In genomic region chr17:79685121-79685520, GRCh38 we compare ENCODE assay signal across 18 cellular contexts. TPM values are rescaled to one million over a fixed set of nuclear protein-coding genes. Genes with fewer than 3 reads are reported as not detected.
DNase-seq lines count a peak whose midpoint lies in the region; ATAC-seq, FAIRE-seq and TF ChIP-seq lines count a peak whose summit lies in the region.
"Had no signal": no experiment of that assay in that cellular context is flagged by ENCODE, and none has a peak within 500 bp of the region (broad histone marks: within the 10 kb centered on the region; RNA-seq: fewer than 3 reads in every experiment).

No MANE protein-coding gene starts in this region.

- H4K5ac ChIP-seq in H1 (ENCODE audit: insufficient read length, low read depth, low read length): no peak overlapping the region

- TF ChIP-seq POLR2A in H1 (IDR thresholded peaks at IDR 0.05; ENCODE audit: control extremely low read depth in 1 of 2, low read depth in 2 of 2, low read length in 2 of 2) (no peak), gastroesophageal sphincter (IDR thresholded peaks at IDR 0.05) (no peak)

- 84% methylated on average over 9 of the region's 9 CpGs; no CpG with 5 or more reads in 1 of the 2 experiments for WGBS in H1 (ENCODE audit: extremely low coverage in 1 of 2, insufficient coverage in 1 of 2, insufficient read length in 1 of 2, insufficient replicate concordance in 2 of 2, low coverage in 1 of 2, low lambda C conversion rate in 2 of 2, missing lambda C conversion rate in 1 of 2), 2 experiments
- 73% methylated on average over 2 of the region's 9 CpGs; no CpG with 5 or more reads in 1 of the 2 donors for WGBS in gastroesophageal sphincter (ENCODE audit: low coverage in 1 of 2), 2 donors

- no peak overlapping the region for H3K27ac ChIP-seq in H1 (ENCODE audit: low read depth, low read length)
- no peak overlapping the region for H3K27ac ChIP-seq in gastroesophageal sphincter
- H3K27ac ChIP-seq in RWPE1: no peak overlapping the region
- H3K27ac ChIP-seq: HL-60 had no signal

- no peak for TF ChIP-seq EP300 in H1 (IDR thresholded peaks at IDR 0.05; ENCODE audit: borderline replicate concordance in 1 of 2, low read depth in 2 of 2, low read length in 2 of 2)
- TF ChIP-seq EP300 in gastroesophageal sphincter (IDR thresholded peaks at IDR 0.05): no peak

- H3K9me3 ChIP-seq in H1 (ENCODE audit: insufficient read depth in 2 of 2, low read depth in 1 of 2, low read length in 1 of 2) (no peaks in the 10 kb centered on the region), gastroesophageal sphincter (no peaks in the 10 kb centered on the region)

- no peak overlapping the region for H4K8ac ChIP-seq in H1 (ENCODE audit: extremely low read depth, insufficient read depth, low read length)

- H4K91ac ChIP-seq in H1 (replicated peaks; ENCODE audit: insufficient read length, low read length): peak overlapping the region; percentile 62

- no peak overlapping the region for H3K4me3 ChIP-seq in H1 (ENCODE audit: extremely low read depth in 1 of 4, insufficient read depth in 2 of 4, low read depth in 3 of 4, low read length in 4 of 4)
- no peak overlapping the region for H3K4me3 ChIP-seq in gastroesophageal sphincter

- no peak for TF ChIP-seq RAD21 in H1 (IDR thresholded peaks at IDR 0.05 in 1 of 2, conservative IDR thresholded peaks at IDR 0.05 in 1 of 2; ENCODE audit: low read depth in 2 of 2, low read length in 2 of 2)

- no peak overlapping the region for H3K4ac ChIP-seq in H1 (replicated peaks; ENCODE audit: insufficient read length, low read depth, low read length)

- H2AFZ ChIP-seq in H1 (ENCODE audit: low read length): no peak overlapping the region

- no peak overlapping the region for H3K4me3 Mint-ChIP-seq in natural killer cell treated with Interleukin-12 subunit alpha and Interleukin-12 subunit beta and Interleukin-15 and Interleukin-18, amount 100 ng/mL, for 72 hours
- no peak overlapping the region for H3K4me3 Mint-ChIP-seq in natural killer cell
- H3K4me3 Mint-ChIP-seq: B cell; CD4-positive, alpha-beta T cell; HFFc6 had no signal

- H2BK12ac ChIP-seq in H1 (ENCODE audit: low read depth, low read length): no peak overlapping the region

- no peak overlapping the region for H2BK15ac ChIP-seq in H1 (ENCODE audit: low read length)

- intact Hi-C loops in natural killer cell (cut with micrococcal nuclease): no loop called here

- peaks cover 12 to 22% of the 10 kb centered on the region in 2 donors for H3K27me3 Mint-ChIP-seq in natural killer cell treated with Interleukin-12 subunit alpha and Interleukin-12 subunit beta and Interleukin-15 and Interleukin-18, amount 100 ng/mL, for 72 hours
- peaks cover 0 to 16% of the 10 kb centered on the region in 2 donors for H3K27me3 Mint-ChIP-seq in natural killer cell (ENCODE audit: low read depth in 2 of 2)

- no peak overlapping the region for H3K23ac ChIP-seq in H1 (ENCODE audit: insufficient read length)

- no peak for DNase-seq in natural killer cell treated with Interleukin-12 subunit alpha and Interleukin-12 subunit beta and Interleukin-15 and Interleukin-18, amount 100 ng/mL, for 72 hours (ENCODE audit: low spot score)
- DNase-seq in natural killer cell (no peak), H1 (ENCODE audit: low read depth in 1 of 2, low spot score in 2 of 2) (no peak), retina (peak; percentile 42), RWPE1 (ENCODE audit: low spot score) (no peak), kidney glomerular epithelial cell (lab: John Stamatoyannopoulos, UW) (no peak)
- DNase-seq: C1 segment of cervical spinal cord; Calu3; CD4-positive, alpha-beta T cell; DMS 273 treated with DMSO at 0.1 percent for 48 hours; HCEC 1CT; HFFc6 had no signal

- ATAC-seq in natural killer cell treated with Interleukin-12 subunit alpha and Interleukin-12 subunit beta and Interleukin-15 and Interleukin-18, amount 100 ng/mL, for 72 hours: peak; percentile 8 to 24
- ATAC-seq in natural killer cell: no peak
- ATAC-seq in gastroesophageal sphincter: no peak

- H3K56ac ChIP-seq in H1 (replicated peaks; ENCODE audit: insufficient read length, low read depth, low read length): no peak overlapping the region

- H2BK5ac ChIP-seq in H1 (ENCODE audit: low read depth, low read length): no peak overlapping the region

- TF ChIP-seq CTCF in natural killer cell (IDR thresholded peaks at IDR 0.05) (no peak), H1 (IDR thresholded peaks at IDR 0.05; ENCODE audit: control extremely low read depth in 1 of 3, insufficient read depth in 1 of 3, low read depth in 1 of 3, low read length in 3 of 3) (no peak), gastroesophageal sphincter (IDR thresholded peaks at IDR 0.05) (no peak), RWPE1 (conservative IDR thresholded peaks at IDR 0.05; ENCODE audit: low read depth) (no peak)

- no peak overlapping the region for H2BK120ac ChIP-seq in H1 (replicated peaks; ENCODE audit: low read depth, low read length)

- H3K79me2 ChIP-seq in H1 (ENCODE audit: control insufficient read depth in 1 of 2, insufficient read depth in 2 of 2, low read length in 2 of 2): no peaks in the 10 kb centered on the region

- H3K14ac ChIP-seq in H1 (ENCODE audit: insufficient read length): no peak overlapping the region

- no peaks in the 10 kb centered on the region for H3K23me2 ChIP-seq in H1 (ENCODE audit: low read depth, low read length)

- H2BK20ac ChIP-seq in H1 (ENCODE audit: low read length): 0 out of 2 replicates have a peak overlapping the region, but pooled peaks have one; percentile 32

- H3K36me3 ChIP-seq in H1 (ENCODE audit: control insufficient read depth in 2 of 4, insufficient read depth in 4 of 4, low read length in 3 of 4) (no peaks in the 10 kb centered on the region), gastroesophageal sphincter (no peaks in the 10 kb centered on the region)

- no peak overlapping the region for H3K18ac ChIP-seq in H1 (ENCODE audit: extremely low read depth, low read length)

- CTCF ChIA-PET in H1 (lab: Charles Lee; ENCODE audit: partially characterized antibody) (interaction anchor here (1.3 to 2.1 kb wide), 3 partner anchors 11 to 27 kb away, joined by 5 to 9 read pairs (median 6); no protein-coding TSS in a partner anchor), RWPE1 (lab: Yijun Ruan, JAX) (interaction anchor here (0.7 kb wide), 1 partner anchor 93 kb away, joined by 4 read pairs; the partner anchor contains the start of gene CBX2)

- FAIRE-seq in H1 (lab: Jason Lieb, UNC): no peak
- FAIRE-seq: A204.1 had no signal

- no peaks in the 10 kb centered on the region for H4K20me1 ChIP-seq in H1 (replicated peaks in 1 of 2; ENCODE audit: control insufficient read depth in 1 of 2, insufficient read depth in 2 of 2, low read length in 2 of 2)

- POLR2A ChIA-PET in H1 (lab: Charles Lee; ENCODE audit: partially characterized antibody) (no interaction called here), RWPE1 (lab: Yijun Ruan, JAX; ENCODE audit: low non-redundant PET) (no interaction called here)

- H3K36me3 Mint-ChIP-seq in natural killer cell treated with Interleukin-12 subunit alpha and Interleukin-12 subunit beta and Interleukin-15 and Interleukin-18, amount 100 ng/mL, for 72 hours: no peaks in the 10 kb centered on the region
- H3K36me3 Mint-ChIP-seq in natural killer cell: no peaks in the 10 kb centered on the region

- H3K9me3 Mint-ChIP-seq in natural killer cell treated with Interleukin-12 subunit alpha and Interleukin-12 subunit beta and Interleukin-15 and Interleukin-18, amount 100 ng/mL, for 72 hours: no peaks in the 10 kb centered on the region
- no peaks in the 10 kb centered on the region for H3K9me3 Mint-ChIP-seq in natural killer cell
- H3K9me3 Mint-ChIP-seq: CD4-positive, alpha-beta T cell; HFFc6 had no signal

- H3K27ac Mint-ChIP-seq in natural killer cell treated with Interleukin-12 subunit alpha and Interleukin-12 subunit beta and Interleukin-15 and Interleukin-18, amount 100 ng/mL, for 72 hours: no peak overlapping the region
- no peak overlapping the region for H3K27ac Mint-ChIP-seq in natural killer cell
- H3K27ac Mint-ChIP-seq: B cell; CD4-positive, alpha-beta T cell; HFFc6 had no signal

- H3K79me1 ChIP-seq in H1 (ENCODE audit: low read depth, low read length): no peaks in the 10 kb centered on the region

- H2AK5ac ChIP-seq in H1 (ENCODE audit: low read depth, low read length): no peak overlapping the region

- H3K9ac ChIP-seq in H1 (replicated peaks in 1 of 4; ENCODE audit: extremely low read depth in 1 of 4, low read depth in 3 of 4, low read length in 3 of 4): no peak overlapping the region

- H3K4me1 ChIP-seq in H1 (replicated peaks in 1 of 4; ENCODE audit: control insufficient read depth in 3 of 4, insufficient read depth in 4 of 4, low read length in 3 of 4) (peaks cover 0 to 4% (median 2%) of the 10 kb centered on the region in 4 experiments; a peak in 2 of 7 replicates), gastroesophageal sphincter (peaks cover 0 to 8% (median 0%) of the 10 kb centered on the region in 3 donors)

- no peak overlapping the region for H3K4me2 ChIP-seq in H1 (ENCODE audit: insufficient read depth in 1 of 2, low read depth in 2 of 2, low read length in 2 of 2)

- H3K4me1 Mint-ChIP-seq in natural killer cell treated with Interleukin-12 subunit alpha and Interleukin-12 subunit beta and Interleukin-15 and Interleukin-18, amount 100 ng/mL, for 72 hours (ENCODE audit: low read depth in 2 of 2): no peaks in the 10 kb centered on the region
- no peaks in the 10 kb centered on the region for H3K4me1 Mint-ChIP-seq in natural killer cell
- H3K4me1 Mint-ChIP-seq: B cell had no signal

- peaks cover 0 to 2% (median 0%) of the 10 kb centered on the region in 4 experiments; a peak in 3 of 7 replicates for H3K27me3 ChIP-seq in H1 (replicated peaks in 1 of 4; ENCODE audit: control insufficient read depth in 3 of 4, extremely low read depth in 1 of 4, insufficient read depth in 3 of 4, low read length in 3 of 4)
- peaks cover 26% of the 10 kb centered on the region for H3K27me3 ChIP-seq in gastroesophageal sphincter

TF ChIP-seq in H1, 55 proteins besides CTCF, POLR2A, EP300 and RAD21 (continues in another document):
- TF ChIP-seq KDM4A (IDR thresholded peaks at IDR 0.05; ENCODE audit: low read depth, low read length, severe bottlenecking): no peak

RNA-seq across cellular contexts. Expression of gene ENPP7, which starts 45.6 kb away (rescaled TPM):
- under 1 TPM in 1 of 2 donors, not detected in 1; 0.14 TPM for total RNA-seq in natural killer cell treated with Interleukin-12 subunit alpha and Interleukin-12 subunit beta and Interleukin-15 and Interleukin-18, amount 100 ng/mL, for 72 hours
- under 1 TPM in 1 of 3 donors, not detected in 2; 0.95 TPM for total RNA-seq in natural killer cell
- total RNA-seq in H1 (2021; fragmentation: NEBNext Ultra II Directional; extraction: Animal tissue kit (Norgen Biotek cat#: 25700)): not detected in 2 replicates
- not detected in 2 replicates for polyA plus RNA-seq in H1 (2011; rRNA removed)
- polyA plus RNA-seq in H1 (2011; cell fraction: cytosol; rRNA removed): not detected
- not detected for polyA plus RNA-seq in H1 (2011; cell fraction: nucleus; rRNA removed)
- not detected in 4 replicates for polyA plus RNA-seq in H1 (2012, experiment 1 of 2)
- not detected for polyA plus RNA-seq in H1 (2012, experiment 2 of 2)
- polyA plus RNA-seq in H1 (2013, experiment 1 of 2): not detected
- not detected for polyA plus RNA-seq in H1 (2013, experiment 2 of 2)
- not detected in 2 replicates for polyA minus RNA-seq in H1 (2011; rRNA and poly(A)+ RNA removed)
- polyA minus RNA-seq in H1 (2011; cell fraction: cytosol; rRNA and poly(A)+ RNA removed): not detected
- not detected for polyA minus RNA-seq in H1 (2011; cell fraction: nucleus; rRNA and poly(A)+ RNA removed)
- total RNA-seq in gastroesophageal sphincter: under 1 TPM in 1 of 4 donors, not detected in 3; 0.27 TPM
- total RNA-seq: Calu3; CD4-positive, alpha-beta T cell; Daoy; H4; HFFc6 had no signal

Comparison
In these comparisons a context has a peak if more than half of its experiments do, and no peak if none do; other contexts are left out.
1. ATAC-seq: peak in natural killer cell treated with Interleukin-12 subunit alpha and Interleukin-12 subunit beta and Interleukin-15 and Interleukin-18, amount 100 ng/mL, for 72 hours (2 of 2); none in natural killer cell (0 of 3) and gastroesophageal sphincter (single experiment).